7 cellular contexts compared by ENCODE assay signal in genomic region chr20:24245093-24245492, GRCh38.
"Had no signal": no experiment of that assay in that cellular context is flagged by ENCODE, and none has a peak within 500 bp of the region (broad histone marks: within the 10 kb centered on the region; RNA-seq: fewer than 3 reads in every experiment).

No MANE protein-coding gene starts in this region.

- H3K9ac ChIP-seq: GM23248 had no signal

- H2AFZ ChIP-seq: GM23248 had no signal

- H3K4me3 ChIP-seq: GM23248, K562 had no signal

- DNase-seq: GM23248, H9, HCEC 1CT, IMR-90, KG1 had no signal

- H3K27ac ChIP-seq: GM23248 had no signal

- FAIRE-seq: HTR-8/SVneo, K562 had no signal
